11 cellular contexts compared by ENCODE assay signal in genomic region chr14:91383439-91383838, GRCh38. TPM values are rescaled to one million over a fixed set of nuclear protein-coding genes. Genes with fewer than 3 reads are reported as not detected.
DNase-seq lines count a peak whose midpoint lies in the region; ATAC-seq and TF ChIP-seq lines count a peak whose summit lies in the region.
"Had no signal": no experiment of that assay in that cellular context is flagged by ENCODE, and none has a peak within 500 bp of the region (broad histone marks: within the 10 kb centered on the region; RNA-seq: fewer than 3 reads in every experiment).

No MANE protein-coding gene starts in this region.

- peaks cover 51% of the 10 kb centered on the region for H3K79me2 ChIP-seq in parathyroid adenoma

- H3K36me3 ChIP-seq in parathyroid adenoma (ENCODE audit: control insufficient read depth, insufficient read depth, low read length) = no peaks in the 10 kb centered on the region
- no peaks in the 10 kb centered on the region for H3K36me3 ChIP-seq in BE2C
- H3K36me3 ChIP-seq in brain microvascular endothelial cell (replicated peaks) = no peaks in the 10 kb centered on the region
- H3K36me3 ChIP-seq: HAP-1, tibial nerve had no signal

- TF ChIP-seq CTCF in activated CD8-positive, alpha-beta T cell treated with anti-CD3 and anti-CD28 coated beads for 36 hours (IDR thresholded peaks at IDR 0.05) = no peak
- no peak for TF ChIP-seq CTCF in parathyroid adenoma (IDR thresholded peaks at IDR 0.05)
- TF ChIP-seq CTCF in BE2C (IDR thresholded peaks at IDR 0.05; ENCODE audit: low read depth, low read length) = no peak
- no peak for TF ChIP-seq CTCF in brain microvascular endothelial cell (IDR thresholded peaks at IDR 0.05; ENCODE audit: low read depth, low read length, missing control alignments)

- peak overlapping the region; percentile 28 for H2AFZ ChIP-seq in parathyroid adenoma

- CTCF ChIA-PET in activated CD8-positive, alpha-beta T cell treated with anti-CD3 and anti-CD28 coated beads for 36 hours (lab: Charles Lee) = no interaction called here
- CTCF ChIA-PET in activated CD8-positive, alpha-beta T cell treated with anti-CD3 and anti-CD28 coated beads, Interleukin-2, amount 10 ng/mL, durations not matched to agents 7 days and 5 days (lab: Charles Lee) = no interaction called here

- no peak overlapping the region for H3K9ac ChIP-seq in parathyroid adenoma

- H3K4me3 ChIP-seq in parathyroid adenoma (ENCODE audit: low read depth, low read length) = no peak overlapping the region
- no peak overlapping the region for H3K4me3 ChIP-seq in BE2C (ENCODE audit: low read depth, low read length)
- no peak overlapping the region for H3K4me3 ChIP-seq in brain microvascular endothelial cell (ENCODE audit: low read depth, low read length)
- H3K4me3 ChIP-seq: HAP-1, tibial nerve had no signal

- H3K27ac ChIP-seq in parathyroid adenoma (peak overlapping the region; percentile 47), brain microvascular endothelial cell (no peak overlapping the region)
- H3K27ac ChIP-seq: tibial nerve had no signal

- H3K4me1 Mint-ChIP-seq in activated CD8-positive, alpha-beta T cell treated with anti-CD3 and anti-CD28 coated beads for 36 hours (ENCODE audit: low read depth) = peaks cover 94% of the 10 kb centered on the region
- peaks cover 89% of the 10 kb centered on the region for H3K4me1 Mint-ChIP-seq in activated CD8-positive, alpha-beta T cell treated with anti-CD3 and anti-CD28 coated beads, Interleukin-2, amount 10 ng/mL, durations not matched to agents 7 days and 5 days (ENCODE audit: low read depth)
- H3K4me1 Mint-ChIP-seq in activated naive CD8-positive, alpha-beta T cell treated with anti-CD3 and anti-CD28 coated beads for 36 hours = peaks cover 88% of the 10 kb centered on the region

- in situ Hi-C loops in brain microvascular endothelial cell (cut with HindIII; ENCODE audit: low pct_ligation_motif_present, low sequenced_read_pairs) = no loop called here

- no peak overlapping the region for H3K4me3 Mint-ChIP-seq in activated CD8-positive, alpha-beta T cell treated with anti-CD3 and anti-CD28 coated beads for 36 hours
- H3K4me3 Mint-ChIP-seq in activated CD8-positive, alpha-beta T cell treated with anti-CD3 and anti-CD28 coated beads, Interleukin-2, amount 10 ng/mL, durations not matched to agents 7 days and 5 days = no peak overlapping the region
- H3K4me3 Mint-ChIP-seq in activated naive CD8-positive, alpha-beta T cell treated with anti-CD3 and anti-CD28 coated beads for 36 hours = no peak overlapping the region

- H3K4me2 ChIP-seq in parathyroid adenoma (ENCODE audit: low read length) = no peak overlapping the region

- DNase-seq in activated CD8-positive, alpha-beta T cell treated with anti-CD3 and anti-CD28 coated beads for 36 hours = no peak
- no peak for DNase-seq in activated CD8-positive, alpha-beta T cell treated with anti-CD3 and anti-CD28 coated beads, Interleukin-2, amount 10 ng/mL, durations not matched to agents 7 days and 5 days
- DNase-seq in NCI-H128 (lab: John Stamatoyannopoulos, UW; ENCODE audit: unreplicated experiment) (peak; percentile 46), BE2C (no peak), T1000 (lab: John Stamatoyannopoulos, UW) (no peak), brain microvascular endothelial cell (no peak)
- DNase-seq in activated naive CD8-positive, alpha-beta T cell treated with anti-CD3 and anti-CD28 coated beads for 36 hours = no peak
- DNase-seq: T-helper 9 cell had no signal

- no peak for ATAC-seq in activated CD8-positive, alpha-beta T cell treated with anti-CD3 and anti-CD28 coated beads for 36 hours
- ATAC-seq in activated CD8-positive, alpha-beta T cell treated with anti-CD3 and anti-CD28 coated beads, Interleukin-2, amount 10 ng/mL, durations not matched to agents 7 days and 5 days = no peak

- H3K4me1 ChIP-seq in parathyroid adenoma (peaks cover 9% of the 10 kb centered on the region), BE2C (peaks cover 7% of the 10 kb centered on the region)

- intact Hi-C loops in activated CD8-positive, alpha-beta T cell treated with anti-CD3 and anti-CD28 coated beads for 36 hours (cut with micrococcal nuclease) = no loop called here

- H3K27me3 ChIP-seq in parathyroid adenoma (ENCODE audit: control insufficient read depth, insufficient read depth, low read length) = no peaks in the 10 kb centered on the region
- no peaks in the 10 kb centered on the region for H3K27me3 ChIP-seq in BE2C
- no peaks in the 10 kb centered on the region for H3K27me3 ChIP-seq in brain microvascular endothelial cell (replicated peaks)
- H3K27me3 ChIP-seq: tibial nerve had no signal

- H3K9me3 Mint-ChIP-seq in activated CD8-positive, alpha-beta T cell treated with anti-CD3 and anti-CD28 coated beads for 36 hours = no peaks in the 10 kb centered on the region
- H3K9me3 Mint-ChIP-seq in activated CD8-positive, alpha-beta T cell treated with anti-CD3 and anti-CD28 coated beads, Interleukin-2, amount 10 ng/mL, durations not matched to agents 7 days and 5 days (ENCODE audit: insufficient read depth) = no peaks in the 10 kb centered on the region
- no peaks in the 10 kb centered on the region for H3K9me3 Mint-ChIP-seq in activated naive CD8-positive, alpha-beta T cell treated with anti-CD3 and anti-CD28 coated beads for 36 hours

- H3K36me3 Mint-ChIP-seq in activated CD8-positive, alpha-beta T cell treated with anti-CD3 and anti-CD28 coated beads for 36 hours (ENCODE audit: low read depth) = peaks cover 49% of the 10 kb centered on the region
- H3K36me3 Mint-ChIP-seq in activated CD8-positive, alpha-beta T cell treated with anti-CD3 and anti-CD28 coated beads, Interleukin-2, amount 10 ng/mL, durations not matched to agents 7 days and 5 days (ENCODE audit: low read depth) = peaks cover 73% of the 10 kb centered on the region
- H3K36me3 Mint-ChIP-seq in activated naive CD8-positive, alpha-beta T cell treated with anti-CD3 and anti-CD28 coated beads for 36 hours = peaks cover 36% of the 10 kb centered on the region

- H3K9me3 ChIP-seq in parathyroid adenoma (ENCODE audit: control insufficient read depth, low read length) = no peaks in the 10 kb centered on the region
- no peaks in the 10 kb centered on the region for H3K9me3 ChIP-seq in BE2C
- H3K9me3 ChIP-seq: HAP-1, tibial nerve had no signal

- POLR2A ChIA-PET in activated CD8-positive, alpha-beta T cell treated with anti-CD3 and anti-CD28 coated beads for 36 hours (lab: Charles Lee) = interaction anchor here (1.1 to 1.6 kb wide), 2 partner anchors 8 to 16 kb away, joined by 3 read pairs; no protein-coding TSS in a partner anchor
- POLR2A ChIA-PET in activated CD8-positive, alpha-beta T cell treated with anti-CD3 and anti-CD28 coated beads, Interleukin-2, amount 10 ng/mL, durations not matched to agents 7 days and 5 days (lab: Charles Lee) = no interaction called here

- no peaks in the 10 kb centered on the region for H3K27me3 Mint-ChIP-seq in activated CD8-positive, alpha-beta T cell treated with anti-CD3 and anti-CD28 coated beads for 36 hours
- H3K27me3 Mint-ChIP-seq in activated CD8-positive, alpha-beta T cell treated with anti-CD3 and anti-CD28 coated beads, Interleukin-2, amount 10 ng/mL, durations not matched to agents 7 days and 5 days (ENCODE audit: low read depth) = no peaks in the 10 kb centered on the region
- no peaks in the 10 kb centered on the region for H3K27me3 Mint-ChIP-seq in activated naive CD8-positive, alpha-beta T cell treated with anti-CD3 and anti-CD28 coated beads for 36 hours

- peak overlapping the region; percentile 64 for H3K27ac Mint-ChIP-seq in activated CD8-positive, alpha-beta T cell treated with anti-CD3 and anti-CD28 coated beads for 36 hours
- H3K27ac Mint-ChIP-seq in activated CD8-positive, alpha-beta T cell treated with anti-CD3 and anti-CD28 coated beads, Interleukin-2, amount 10 ng/mL, durations not matched to agents 7 days and 5 days = no peak overlapping the region
- H3K27ac Mint-ChIP-seq in activated naive CD8-positive, alpha-beta T cell treated with anti-CD3 and anti-CD28 coated beads for 36 hours = peak overlapping the region; percentile 72

RNA-seq across cellular contexts. Expression of gene CCDC88C, which starts 34.2 kb away (rescaled TPM):
- total RNA-seq in activated CD8-positive, alpha-beta T cell treated with anti-CD3 and anti-CD28 coated beads for 36 hours = 10 to 100 TPM; 83.6 to 87.8 TPM
- 100 to 1,000 TPM; 147 to 153 TPM for total RNA-seq in activated CD8-positive, alpha-beta T cell treated with anti-CD3 and anti-CD28 coated beads, Interleukin-2, amount 10 ng/mL, durations not matched to agents 7 days and 5 days
- 10 to 100 TPM; 55.1 to 56.7 TPM for total RNA-seq in activated naive CD8-positive, alpha-beta T cell treated with anti-CD3 and anti-CD28 coated beads for 36 hours
- polyA plus RNA-seq in BE2C (2012; ENCODE audit: insufficient read depth, insufficient read length, low read depth) = 23.6 TPM
